In genomic region chr6:135497412-135498177, GRCh38 we compare ENCODE assay signal across 1 cellular context.
A peak's percentile ranks its signal among the peaks of the same experiment; 100 is the strongest.
TF ChIP-seq lines count a peak whose summit lies in the region.

Gene AHI1, minus strand, starts transcription at chr6:135497740. Its CDS starts 5,503 bp downstream, at chr6:135492237.

TF ChIP-seq in IMR-90, 13 proteins besides CTCF, POLR2A, EP300 and RAD21 (continued from another document):
- TF ChIP-seq MAZ (IDR thresholded peaks at IDR 0.05; ENCODE audit: borderline replicate concordance, low read depth, low read length) (peak; percentile 84; the same call in 1 of the 2 replicates), USF2 (IDR thresholded peaks at IDR 0.05; ENCODE audit: low read depth, low read length) (no peak), MAFK (IDR thresholded peaks at IDR 0.05; ENCODE audit: low read depth, low read length) (peak; percentile 60), CHD1 (IDR thresholded peaks at IDR 0.05; ENCODE audit: low read depth, low read length) (no peak; the same call in 1 of the 2 replicates), RCOR1 (IDR thresholded peaks at IDR 0.05; ENCODE audit: insufficient replicate concordance, low read length) (no peak), CEBPB (IDR thresholded peaks at IDR 0.05; ENCODE audit: low read depth, low read length) (no peak), NFE2L2 (IDR thresholded peaks at IDR 0.05; ENCODE audit: low read depth, low read length) (no peak; the same call in 1 of the 2 replicates), SMC3 (IDR thresholded peaks at IDR 0.05; ENCODE audit: low read depth, low read length) (no peak)
TF ChIP-seq in IMR-90: peak in this region for 6.
